ENCODE assay signal across 14 cellular contexts in genomic region chr12:49223122-49223521, GRCh38. TPM values are rescaled to one million over a fixed set of nuclear protein-coding genes. Genes with fewer than 3 reads are reported as not detected.
A peak's percentile ranks its signal among the peaks of the same experiment; 100 is the strongest.
DNase-seq lines count a peak whose midpoint lies in the region; ATAC-seq and TF ChIP-seq lines count a peak whose summit lies in the region.
"Had no signal": no experiment of that assay in that cellular context is flagged by ENCODE, and none has a peak within 500 bp of the region (broad histone marks: within the 10 kb centered on the region; RNA-seq: fewer than 3 reads in every experiment).

No MANE protein-coding gene starts in this region.

- no peaks in the 10 kb centered on the region for H3K9me3 ChIP-seq in adipocyte (ENCODE audit: control insufficient read depth, low read length)
- no peaks in the 10 kb centered on the region for H3K9me3 ChIP-seq in gastroesophageal sphincter
- no peaks in the 10 kb centered on the region for H3K9me3 ChIP-seq in gastrocnemius medialis

- peak overlapping the region; percentile 56 for H3K9ac ChIP-seq in adipocyte (ENCODE audit: low read length)

- TF ChIP-seq EP300 in gastroesophageal sphincter (IDR thresholded peaks at IDR 0.05), result no peak

- H3K36me3 ChIP-seq in adipocyte (ENCODE audit: control insufficient read depth, insufficient read depth, low read length, severe bottlenecking) (no peaks in the 10 kb centered on the region), gastroesophageal sphincter (no peaks in the 10 kb centered on the region), gastrocnemius medialis (no peaks in the 10 kb centered on the region)

- H3K27me3 ChIP-seq in adipocyte (replicated peaks; ENCODE audit: control insufficient read depth, insufficient read depth, low read length), result no peaks in the 10 kb centered on the region
- no peaks in the 10 kb centered on the region for H3K27me3 ChIP-seq in gastroesophageal sphincter
- no peaks in the 10 kb centered on the region for H3K27me3 ChIP-seq in gastrocnemius medialis

- peak overlapping the region; percentile 68 to 83 (median 79) for H3K27ac ChIP-seq in gastroesophageal sphincter
- H3K27ac ChIP-seq in gastrocnemius medialis, result peak overlapping the region in 3 of 4 donors; percentile 23 to 49 (median 35)
- H3K27ac ChIP-seq: foreskin keratinocyte had no signal

- DNase-seq in AG10803 (ENCODE audit: low read depth), result no peak
- no peak for DNase-seq in adipocyte (ENCODE audit: low read depth)
- no peak for DNase-seq in gastrocnemius medialis
- no peak for DNase-seq in NCI-H2029 (lab: John Stamatoyannopoulos, UW)
- no peak for DNase-seq in SK-N-DZ (ENCODE audit: low spot score)
- no peak for DNase-seq in COLO829 (ENCODE audit: low spot score)
- DNase-seq in NCI-H69 (lab: John Stamatoyannopoulos, UW), result no peak
- DNase-seq: activated naive CD4-positive, alpha-beta T cell treated with anti-CD3 and anti-CD28 coated beads for 36 hours; DMS 273 treated with DMSO at 0.1 percent for 48 hours; naive thymus-derived CD8-positive, alpha-beta T cell; NCI-H1417; NCI-H526 had no signal

- H3K4me3 ChIP-seq in AG10803 (ENCODE audit: low read length) (peak overlapping the region; percentile 15), adipocyte (ENCODE audit: low read length) (no peak overlapping the region), gastroesophageal sphincter (no peak overlapping the region), gastrocnemius medialis (no peak overlapping the region)

- intact Hi-C loops in gastrocnemius medialis (cut with DNase I; ENCODE audit: low total_unique reads), result no loop called here

- no peak for TF ChIP-seq POLR2A in gastroesophageal sphincter (IDR thresholded peaks at IDR 0.05)
- TF ChIP-seq POLR2A in gastrocnemius medialis (IDR thresholded peaks at IDR 0.05), result no peak

- in situ Hi-C loops in gastrocnemius medialis (cut with MboI; ENCODE audit: low sequenced_read_pairs in 4 of 4), result no loop called here

- no peak for ATAC-seq in gastroesophageal sphincter
- no peak for ATAC-seq in gastrocnemius medialis
- ATAC-seq: foreskin keratinocyte; naive thymus-derived CD8-positive, alpha-beta T cell had no signal

- H3K4me1 ChIP-seq in adipocyte (ENCODE audit: control insufficient read depth, insufficient read depth, low read length), result peaks cover 8% of the 10 kb centered on the region
- H3K4me1 ChIP-seq in gastroesophageal sphincter, result peaks cover 0 to 22% (median 3%) of the 10 kb centered on the region in 3 donors
- H3K4me1 ChIP-seq in gastrocnemius medialis, result peaks cover 0 to 7% of the 10 kb centered on the region in 2 donors
- H3K4me1 ChIP-seq: foreskin keratinocyte had no signal

- WGBS in gastroesophageal sphincter (ENCODE audit: low coverage in 1 of 2), 2 donors, result 100% methylated on average over 1 of the region's 1 CpG; no CpG with 5 or more reads in 1 of the 2 donors

- TF ChIP-seq CTCF in AG10803 (conservative IDR thresholded peaks at IDR 0.05; ENCODE audit: low read length), result no peak
- TF ChIP-seq CTCF in gastroesophageal sphincter (IDR thresholded peaks at IDR 0.05), result no peak
- no peak for TF ChIP-seq CTCF in gastrocnemius medialis (IDR thresholded peaks at IDR 0.05 in 4 of 5, conservative IDR thresholded peaks at IDR 0.05 in 1 of 5)

RNA-seq across cellular contexts. Expression of gene TUBA1A, which starts 34.2 kb away (rescaled TPM):
- total RNA-seq in gastroesophageal sphincter (1,000 to 10,000 TPM in 1 of 4 donors, 100 to 1,000 TPM in 3; 514 to 1,167 (median 639) TPM), gastrocnemius medialis (10 to 100 TPM; 14.7 to 68.0 (median 25.1) TPM)
- polyA plus RNA-seq in SK-N-DZ (2014; cell fraction: cytosol; rRNA removed), result 3,823 and 4,070 TPM in 2 replicates
- polyA plus RNA-seq in SK-N-DZ (2014; cell fraction: nucleus; rRNA removed), result 973 and 1,840 TPM in 2 replicates

RNA-seq across cellular contexts. Expression of gene TUBA1C, which starts 41.8 kb away (rescaled TPM):
- total RNA-seq in gastroesophageal sphincter, result 100 to 1,000 TPM; 122 to 210 (median 131) TPM
- 100 to 1,000 TPM in 1 of 4 donors, 10 to 100 TPM in 3; 53.9 to 130 (median 72.5) TPM for total RNA-seq in gastrocnemius medialis
- polyA plus RNA-seq in SK-N-DZ (2014; cell fraction: cytosol; rRNA removed), result 6.9 and 9.3 TPM in 2 replicates
- 0.52 and 4.8 TPM in 2 replicates for polyA plus RNA-seq in SK-N-DZ (2014; cell fraction: nucleus; rRNA removed)

Comparison
In these comparisons a context has a peak if more than half of its experiments do, and no peak if none do; other contexts are left out.
1. RNA of gene TUBA1A, which starts 34.2 kb away (total RNA-seq): 514 to 1,167 TPM in gastroesophageal sphincter; 14.7 to 68.0 TPM in gastrocnemius medialis; every median in the first group is over 4 times any median in the second.